ENCODE assay signal across 8 cellular contexts in the genomic region with DNA sequence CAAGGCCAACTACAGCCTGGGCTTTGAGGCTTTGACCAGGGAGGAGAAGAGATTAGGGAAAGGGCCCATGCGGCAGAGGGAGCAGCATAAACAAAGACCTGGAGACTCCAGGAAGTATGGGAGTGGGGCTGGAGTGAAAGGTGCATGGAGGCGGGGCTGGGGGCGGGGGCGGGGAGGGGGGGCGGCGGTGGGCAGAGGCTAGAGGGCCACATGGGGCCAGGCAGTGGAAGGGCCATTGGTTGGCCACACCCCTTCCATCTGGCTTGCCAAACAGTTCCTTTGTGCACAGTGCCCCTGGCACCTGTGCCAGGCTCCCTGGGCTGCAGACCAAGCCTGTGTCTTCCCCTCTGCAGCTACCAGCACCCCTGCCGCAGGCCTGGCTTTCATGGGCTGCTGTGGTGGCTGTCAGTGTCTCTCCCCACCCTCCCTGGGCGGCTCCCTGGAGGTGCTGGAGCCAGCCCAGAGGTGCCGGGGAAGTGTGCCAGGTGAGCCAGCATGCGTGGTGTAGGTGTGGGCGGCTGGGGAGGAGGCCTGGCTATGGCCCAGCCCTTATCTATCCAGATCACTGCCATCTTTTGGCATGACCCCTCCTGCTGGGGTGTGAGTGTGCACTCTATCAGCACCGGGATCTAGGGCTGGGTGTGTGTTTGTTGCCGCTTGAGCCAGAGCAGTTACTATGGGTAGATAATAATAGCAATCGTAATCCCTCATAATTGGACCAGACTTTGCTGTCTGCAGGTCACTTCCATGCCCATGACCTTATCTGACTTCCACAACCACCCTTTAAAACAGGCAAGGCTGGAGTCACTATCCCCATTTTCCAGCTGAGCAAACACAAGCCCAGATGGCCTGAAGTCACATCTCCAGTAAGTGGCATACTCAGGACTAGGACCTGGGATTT. TPM values are rescaled to one million over a fixed set of nuclear protein-coding genes. Genes with fewer than 3 reads are reported as not detected.
DNase-seq lines count a peak whose midpoint lies in the region; ATAC-seq, FAIRE-seq and TF ChIP-seq lines count a peak whose summit lies in the region.

No MANE protein-coding gene starts in this region.

- H3K9me3 ChIP-seq in K562 (replicated peaks; ENCODE audit: control insufficient read depth, insufficient read depth, low read depth, low read length): no peaks in the 10 kb centered on the region

- no peak for TF ChIP-seq POLR2A in K562 (conservative IDR thresholded peaks at IDR 0.05)

- no peak for FAIRE-seq in K562 (lab: Jason Lieb, UNC)

- peaks cover 6 to 46% of the 10 kb centered on the region in 2 experiments for H3K27me3 ChIP-seq in K562 (ENCODE audit: control insufficient read depth in 2 of 2, insufficient read depth in 2 of 2, low read length in 2 of 2)

- intact Hi-C loops in K562 (cut with micrococcal nuclease): no loop called here

- no TSS peak for BruUV-seq in K562 (replicated peaks; lab: Mats Ljungman, UMichigan)

- TF ChIP-seq CTCF in K562 (IDR thresholded peaks at IDR 0.05 in 2 of 3, conservative IDR thresholded peaks at IDR 0.05 in 1 of 3; ENCODE audit: insufficient read depth in 2 of 3, low read depth in 1 of 3, low read length in 3 of 3): no peak

- POLR2A ChIA-PET in K562 (lab: Yijun Ruan, JAX): no interaction called here

- H3K9ac ChIP-seq in K562 (ENCODE audit: insufficient read depth in 1 of 2, low read depth in 2 of 2, low read length in 2 of 2): peak overlapping the region in 1 of 2 experiments; percentile 23; a peak in 1 of 4 replicates

- H3K4me2 ChIP-seq in K562 (ENCODE audit: insufficient read depth, low read length): no peak overlapping the region

- TF ChIP-seq EP300 in K562 (IDR thresholded peaks at IDR 0.05; ENCODE audit: low read length): no peak

- H3K9me1 ChIP-seq in K562 (ENCODE audit: control insufficient read depth, insufficient read depth, low read length): no peaks in the 10 kb centered on the region

- H3K4me3 ChIP-seq in K562: no peak overlapping the region

- no peaks in the 10 kb centered on the region for H3K36me3 ChIP-seq in K562 (ENCODE audit: control insufficient read depth, insufficient read depth, low read length)

- no peak for ATAC-seq in K562

- no peak for TF ChIP-seq RAD21 in K562 (CRISPR knock-in tag; conservative IDR thresholded peaks at IDR 0.05 in 1 of 2, IDR thresholded peaks at IDR 0.05 in 1 of 2)

- peaks cover 0 to 37% of the 10 kb centered on the region in 2 experiments; a peak in 2 of 5 replicates for H3K4me1 ChIP-seq in K562 (replicated peaks in 1 of 2; ENCODE audit: control insufficient read depth in 2 of 2, insufficient read depth in 2 of 2, low read length in 2 of 2)

- no peak overlapping the region for H3K27ac ChIP-seq in K562 (ENCODE audit: extremely low read depth, low read depth, low read length)

- DNase-seq in DMS153 treated with DMSO at 0.1 percent for 48 hours (lab: John Stamatoyannopoulos, UW; ENCODE audit: unreplicated experiment) (peak; percentile 95), NCI-H2171 (lab: John Stamatoyannopoulos, UW) (peak; percentile 84), K562 (ENCODE audit: extremely low read depth in 1 of 4, low spot score in 3 of 4) (peak in 2 of 4 experiments; percentile 47 to 51), midbrain (lab: John Stamatoyannopoulos, UW) (peak; percentile 46), AG08396 (ENCODE audit: low spot score) (no peak), foreskin melanocyte (no peak)
- no peak for DNase-seq in stimulated activated CD4-positive, alpha-beta T cell treated with anti-CD3 and anti-CD28 coated beads, Interleukin-4, amount 100 ng/mL, for 24 hours
- DNase-seq in activated effector memory CD4-positive, alpha-beta T cell treated with Interleukin-2 at 50 U/mL for 16 hours: no peak

- no peaks in the 10 kb centered on the region for H3K79me2 ChIP-seq in K562 (ENCODE audit: control insufficient read depth, insufficient read depth, low read length)

- in situ Hi-C loops in K562 (cut with MboI): no loop called here

- 8% methylated on average over 9 of the region's 14 CpGs for WGBS in K562 (ENCODE audit: insufficient coverage, low coverage, missing lambda C conversion rate)

- H4K20me1 ChIP-seq in K562 (replicated peaks; ENCODE audit: control insufficient read depth, insufficient read depth, low read length): peaks cover 9% of the 10 kb centered on the region; the same call in 1 of the 2 replicates

- CTCF ChIA-PET in K562 (lab: Yijun Ruan, JAX; ENCODE audit: low intra/inter-chr PET ratio): no interaction called here

- H2AFZ ChIP-seq in K562 (ENCODE audit: low read depth, low read length): no peak overlapping the region

TF ChIP-seq in K562, 482 proteins besides CTCF, POLR2A, EP300 and RAD21 (continues in another document):
- TF ChIP-seq ZNF239 (CRISPR knock-in tag; IDR thresholded peaks at IDR 0.05) (no peak), ZNF224 (CRISPR knock-in tag; IDR thresholded peaks at IDR 0.05) (no peak), CBFA2T3 (IDR thresholded peaks at IDR 0.05) (peak; percentile 25; the same call in 1 of the 2 replicates), CREB1 (IDR thresholded peaks at IDR 0.05) (no peak), CREB1 (CRISPR knock-in tag; IDR thresholded peaks at IDR 0.05) (no peak), ZBTB7A (IDR thresholded peaks at IDR 0.05; ENCODE audit: borderline replicate concordance, control insufficient read depth, low read depth, low read length) (no peak)
- TF ChIP-seq, protein P1, sequence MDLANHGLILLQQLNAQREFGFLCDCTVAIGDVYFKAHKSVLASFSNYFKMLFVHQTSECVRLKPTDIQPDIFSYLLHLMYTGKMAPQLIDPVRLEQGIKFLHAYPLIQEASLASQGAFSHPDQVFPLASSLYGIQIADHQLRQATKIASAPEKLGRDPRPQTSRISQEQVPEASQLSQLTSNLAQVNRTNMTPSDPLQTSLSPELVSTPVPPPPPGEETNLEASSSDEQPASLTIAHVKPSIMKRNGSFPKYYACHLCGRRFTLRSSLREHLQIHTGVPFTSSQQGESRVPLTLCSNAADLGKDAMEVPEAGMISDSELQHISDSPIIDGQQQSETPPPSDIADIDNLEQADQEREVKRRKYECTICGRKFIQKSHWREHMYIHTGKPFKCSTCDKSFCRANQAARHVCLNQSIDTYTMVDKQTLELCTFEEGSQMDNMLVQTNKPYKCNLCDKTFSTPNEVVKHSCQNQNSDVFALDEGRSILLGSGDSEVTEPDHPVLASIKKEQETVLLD (IDR thresholded peaks at IDR 0.05): no peak
- TF ChIP-seq, protein P2, sequence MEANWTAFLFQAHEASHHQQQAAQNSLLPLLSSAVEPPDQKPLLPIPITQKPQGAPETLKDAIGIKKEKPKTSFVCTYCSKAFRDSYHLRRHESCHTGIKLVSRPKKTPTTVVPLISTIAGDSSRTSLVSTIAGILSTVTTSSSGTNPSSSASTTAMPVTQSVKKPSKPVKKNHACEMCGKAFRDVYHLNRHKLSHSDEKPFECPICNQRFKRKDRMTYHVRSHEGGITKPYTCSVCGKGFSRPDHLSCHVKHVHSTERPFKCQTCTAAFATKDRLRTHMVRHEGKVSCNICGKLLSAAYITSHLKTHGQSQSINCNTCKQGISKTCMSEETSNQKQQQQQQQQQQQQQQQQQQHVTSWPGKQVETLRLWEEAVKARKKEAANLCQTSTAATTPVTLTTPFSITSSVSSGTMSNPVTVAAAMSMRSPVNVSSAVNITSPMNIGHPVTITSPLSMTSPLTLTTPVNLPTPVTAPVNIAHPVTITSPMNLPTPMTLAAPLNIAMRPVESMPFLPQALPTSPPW (CRISPR knock-in tag; IDR thresholded peaks at IDR 0.05): peak; percentile 37; the same call in 1 of the 2 replicates

RNA-seq across cellular contexts. Expression of a gene that starts 30.5 kb away (rescaled TPM):
- total RNA-seq in K562 (2011; cell fraction: chromatin; rRNA removed; ENCODE audit: low replicate concordance): 17.3 and 36.0 TPM in 2 replicates
- total RNA-seq in K562 (2011; cell fraction: nucleolus; rRNA removed): 20.7 and 22.2 TPM in 2 replicates
- total RNA-seq in K562 (2011; cell fraction: nucleoplasm; rRNA removed): 15.0 and 23.5 TPM in 2 replicates
- total RNA-seq in K562 (2014; rRNA removed) (6.3 and 7.0 TPM in 2 replicates), K562 (2014; rRNA removed; fragmentation: Illumina TruSeq; extraction: Trizol) (3.7 and 4.4 TPM in 2 replicates), K562 (2015; rRNA removed; fragmentation: Illumina TruSeq; extraction: Trizol) (4.5 and 5.0 TPM in 2 replicates), K562 (2021) (13.5 and 16.0 TPM in 2 replicates)
- polyA plus RNA-seq in K562 (2011; rRNA removed) (4.6 and 4.8 TPM in 2 replicates), K562 (2014; fragmentation: Illumina TruSeq; extraction: Trizol) (5.9 and 6.1 TPM in 2 replicates), K562 (2014; fragmentation: Nextera tagmentation; extraction: Ambion mirVana) (1 to 10 TPM; 3.0 to 8.7 TPM), K562 (2014; rRNA removed) (6.2 and 9.4 TPM in 2 replicates)
- polyA plus RNA-seq in K562 (2011; cell fraction: cytosol; rRNA removed): 5.2 TPM in 2 replicates
- polyA plus RNA-seq in K562 (2011; cell fraction: nucleus; rRNA removed): 13.6 and 23.1 TPM in 2 replicates
- 7.3 and 8.9 TPM in 2 replicates for polyA plus RNA-seq in K562 (2012)
- polyA minus RNA-seq in K562 (2011; rRNA and poly(A)+ RNA removed): 7.9 and 9.0 TPM in 2 replicates
- 10.6 and 17.4 TPM in 2 replicates for polyA minus RNA-seq in K562 (2011; cell fraction: cytosol; rRNA and poly(A)+ RNA removed)
- polyA minus RNA-seq in K562 (2011; cell fraction: nucleus; rRNA and poly(A)+ RNA removed): 9.6 and 10.0 TPM in 2 replicates

Comparison
In these comparisons a context has a peak if more than half of its experiments do, and no peak if none do; other contexts are left out.
1. DNase-seq: peak in DMS153 treated with DMSO at 0.1 percent for 48 hours (single experiment), NCI-H2171 (single experiment) and midbrain (single experiment); none in AG08396 (single experiment), stimulated activated CD4-positive, alpha-beta T cell treated with anti-CD3 and anti-CD28 coated beads, Interleukin-4, amount 100 ng/mL, for 24 hours (single experiment), activated effector memory CD4-positive, alpha-beta T cell treated with Interleukin-2 at 50 U/mL for 16 hours (single experiment) and foreskin melanocyte (single experiment).